ENCODE assay signal across 8 cellular contexts in the genomic region with DNA sequence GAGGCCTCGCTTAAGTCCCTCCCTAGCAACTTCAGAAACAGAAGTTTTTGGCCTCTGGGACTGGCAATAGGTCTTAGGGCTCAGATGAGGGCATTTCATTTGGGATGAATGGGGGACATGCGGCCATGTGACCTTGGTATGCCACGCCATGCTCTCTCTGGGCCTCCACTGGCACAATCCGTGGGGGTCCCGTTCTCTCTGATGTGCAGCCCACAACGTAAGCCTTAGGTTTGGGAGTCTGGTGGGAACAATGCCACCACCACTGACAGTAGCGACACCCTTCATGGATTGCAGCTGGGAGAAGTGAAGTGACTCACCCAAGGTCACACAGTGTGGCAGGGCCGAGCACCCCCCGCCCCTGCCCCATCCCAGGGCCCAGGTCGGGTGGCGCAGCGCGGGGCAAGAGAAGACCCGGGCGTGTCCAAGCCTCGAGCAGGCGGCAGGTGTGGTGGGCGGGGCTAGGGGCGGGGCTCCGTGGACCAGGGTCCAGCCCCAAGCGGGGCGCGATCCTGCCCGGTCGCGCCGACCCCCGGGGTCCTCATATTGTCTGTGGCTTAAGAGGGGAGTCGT. TPM values are rescaled to one million over a fixed set of nuclear protein-coding genes. Genes with fewer than 3 reads are reported as not detected.
DNase-seq lines count a peak whose midpoint lies in the region; ATAC-seq and TF ChIP-seq lines count a peak whose summit lies in the region.

No MANE protein-coding gene starts in this region.

- H3K27ac ChIP-seq in gastroesophageal sphincter (peak overlapping the region; percentile 94 to 100 (median 100)), rectal smooth muscle tissue (ENCODE audit: low read depth, low read length) (peak overlapping the region; percentile 98)

- peak; percentile 33 for DNase-seq in NK-92 treated with Interleukin-12 subunit alpha and Interleukin-12 subunit beta, amount 100 ng/mL, for 24 hours (lab: John Stamatoyannopoulos, UW)
- DNase-seq in NK-92 (lab: John Stamatoyannopoulos, UW; ENCODE audit: unreplicated experiment): no peak
- peak; percentile 43 to 47 for DNase-seq in activated CD4-positive, alpha-beta T cell treated with anti-CD3 and anti-CD28 coated beads, Interleukin-2, amount 50 U/mL, for 48 hours
- DNase-seq in medulla oblongata (ENCODE audit: extremely low spot score): no peak

- TF ChIP-seq EP300 in gastroesophageal sphincter (IDR thresholded peaks at IDR 0.05): no peak

- H3K36me3 ChIP-seq in gastroesophageal sphincter (peaks cover 0 to 21% of the 10 kb centered on the region in 2 donors), rectal smooth muscle tissue (ENCODE audit: control insufficient read depth, insufficient read depth, low read length) (no peaks in the 10 kb centered on the region)

- no peaks in the 10 kb centered on the region for H3K27me3 ChIP-seq in gastroesophageal sphincter
- no peaks in the 10 kb centered on the region for H3K27me3 ChIP-seq in rectal smooth muscle tissue (ENCODE audit: control insufficient read depth, insufficient read depth, low read length)

- H3K4me3 ChIP-seq in gastroesophageal sphincter (peak overlapping the region in 1 of 2 donors; percentile 97), rectal smooth muscle tissue (ENCODE audit: low read length) (no peak overlapping the region)

- ATAC-seq in gastroesophageal sphincter (no peak), HG03139 (IDR thresholded peaks at IDR 0.05; ENCODE audit: unreplicated experiment) (no peak), HG03432 (IDR thresholded peaks at IDR 0.05; ENCODE audit: unreplicated experiment) (no peak)

- no peak overlapping the region for H3K9ac ChIP-seq in rectal smooth muscle tissue (ENCODE audit: low read length)

- no peak for TF ChIP-seq POLR2A in gastroesophageal sphincter (IDR thresholded peaks at IDR 0.05)

- H3K4me1 ChIP-seq in gastroesophageal sphincter (peaks cover 0 to 50% (median 6%) of the 10 kb centered on the region in 3 donors), rectal smooth muscle tissue (ENCODE audit: control insufficient read depth, insufficient read depth, low read length) (peaks cover 15% of the 10 kb centered on the region)

- 61 to 83% methylated on average over 1 to 3 of the region's 29 CpGs for WGBS in gastroesophageal sphincter (ENCODE audit: low coverage in 1 of 2), 2 donors

- no peak for TF ChIP-seq CTCF in gastroesophageal sphincter (IDR thresholded peaks at IDR 0.05)

- no peaks in the 10 kb centered on the region for H3K9me3 ChIP-seq in gastroesophageal sphincter

RNA-seq across cellular contexts. Expression of gene CEBPB, which starts 0.9 kb away (rescaled TPM):
- 100 to 1,000 TPM in 3 of 4 donors, 10 to 100 TPM in 1; 85.2 to 125 (median 108) TPM for total RNA-seq in gastroesophageal sphincter

RNA-seq across cellular contexts. Expression of gene PEDS1, which starts 36.2 kb away (rescaled TPM):
- 10 to 100 TPM; 24.1 to 46.3 (median 31.8) TPM for total RNA-seq in gastroesophageal sphincter

Comparison
In these comparisons a context has a peak if more than half of its experiments do, and no peak if none do; other contexts are left out.
1. DNase-seq: peak in NK-92 treated with Interleukin-12 subunit alpha and Interleukin-12 subunit beta, amount 100 ng/mL, for 24 hours (single experiment) and activated CD4-positive, alpha-beta T cell treated with anti-CD3 and anti-CD28 coated beads, Interleukin-2, amount 50 U/mL, for 48 hours (2 of 2); none in NK-92 (single experiment) and medulla oblongata (single experiment).